8 cellular contexts compared by ENCODE assay signal in the genomic region with DNA sequence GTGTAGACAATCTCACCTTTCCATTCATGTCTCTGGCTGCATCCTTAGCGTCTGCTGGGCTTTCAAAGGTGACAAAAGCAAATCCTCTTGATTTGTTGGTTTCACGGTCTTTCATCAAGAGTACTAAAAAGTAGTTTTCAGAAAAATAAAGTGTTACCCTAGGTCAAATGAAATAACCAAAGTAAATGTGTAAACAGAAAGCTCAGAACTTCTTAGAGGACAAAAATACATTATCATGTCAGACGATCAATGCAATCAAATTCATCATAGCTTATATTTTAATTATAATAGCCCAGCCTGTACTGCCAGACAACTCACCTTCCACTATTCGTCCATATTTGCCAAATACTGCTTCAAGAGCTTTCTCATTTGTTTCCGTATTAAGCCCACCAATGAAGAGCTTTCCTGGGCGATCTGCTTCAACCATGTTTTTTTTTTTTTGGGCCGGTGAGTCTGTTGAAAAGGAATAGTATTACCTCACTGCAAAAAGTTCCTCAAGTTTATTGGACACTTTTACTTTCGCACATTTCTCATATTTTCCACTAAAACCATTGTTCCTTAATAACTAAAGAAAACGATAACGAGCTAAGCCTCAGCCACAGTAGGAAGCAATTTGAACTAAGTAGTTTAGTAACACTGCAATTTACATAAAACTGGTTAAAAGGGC. TPM values are rescaled to one million over a fixed set of nuclear protein-coding genes. Genes with fewer than 3 reads are reported as not detected.
DNase-seq lines count a peak whose midpoint lies in the region; ATAC-seq, FAIRE-seq and TF ChIP-seq lines count a peak whose summit lies in the region.

No MANE protein-coding gene starts in this region.

- peak overlapping the region; percentile 95 for H3K27ac ChIP-seq in CD4-positive, CD25-positive, alpha-beta regulatory T cell (ENCODE audit: insufficient read depth, low read length, poor library complexity, severe bottlenecking)
- H3K27ac ChIP-seq in duodenal mucosa (ENCODE audit: low read depth, low read length): peak overlapping the region; percentile 88

- no peak for TF ChIP-seq CTCF in NB4 (IDR thresholded peaks at IDR 0.05; ENCODE audit: low read depth, low read length)

- no peak for ATAC-seq in CD4-positive, CD25-positive, alpha-beta regulatory T cell (ENCODE audit: low read depth in 2 of 2)
- ATAC-seq in naive B cell (ENCODE audit: low read depth in 2 of 2) (no peak), HG03045 (IDR thresholded peaks at IDR 0.05; ENCODE audit: unreplicated experiment) (no peak)

- H3K27ac Mint-ChIP-seq in CD4-positive, CD25-positive, alpha-beta regulatory T cell: peak overlapping the region; percentile 93 to 99 (median 98)
- H3K27ac Mint-ChIP-seq in naive B cell: peak overlapping the region; percentile 97 to 99 (median 98)

- no peak for TF ChIP-seq POLR2A in NB4 (IDR thresholded peaks at IDR 0.05; ENCODE audit: extremely low read depth, insufficient read length)

- no peaks in the 10 kb centered on the region for H3K9me3 ChIP-seq in CD4-positive, CD25-positive, alpha-beta regulatory T cell (ENCODE audit: control insufficient read depth in 2 of 2, low read length in 2 of 2)
- H3K9me3 ChIP-seq in duodenal mucosa (ENCODE audit: control insufficient read depth in 1 of 2, low read length in 2 of 2): no peaks in the 10 kb centered on the region

- H3K4me3 Mint-ChIP-seq in CD4-positive, CD25-positive, alpha-beta regulatory T cell: peak overlapping the region; percentile 93 to 99 (median 96)
- H3K4me3 Mint-ChIP-seq in naive B cell: peak overlapping the region; percentile 89 to 100 (median 98)

- peak overlapping the region; percentile 91 to 97 for H3K9ac ChIP-seq in duodenal mucosa (ENCODE audit: low read depth in 1 of 2, low read length in 2 of 2)

- H3K4me1 ChIP-seq in CD4-positive, CD25-positive, alpha-beta regulatory T cell (ENCODE audit: control insufficient read depth, insufficient read depth, low read length, poor library complexity, severe bottlenecking): peaks cover 11% of the 10 kb centered on the region
- no peaks in the 10 kb centered on the region for H3K4me1 ChIP-seq in duodenal mucosa (ENCODE audit: control insufficient read depth in 1 of 2, insufficient read depth in 2 of 2, low read length in 2 of 2)

- H3K4me3 ChIP-seq in CD4-positive, CD25-positive, alpha-beta regulatory T cell (ENCODE audit: low read depth, low read length): peak overlapping the region; percentile 100
- H3K4me3 ChIP-seq in NB4 (ENCODE audit: low read depth, low read length) (peak overlapping the region; percentile 100), duodenal mucosa (ENCODE audit: low read depth in 1 of 2, low read length in 2 of 2) (peak overlapping the region; percentile 78 to 90)

- peaks cover 27% of the 10 kb centered on the region for H3K36me3 ChIP-seq in CD4-positive, CD25-positive, alpha-beta regulatory T cell (ENCODE audit: control insufficient read depth, insufficient read depth, low read length)
- H3K36me3 ChIP-seq in duodenal mucosa (ENCODE audit: control insufficient read depth in 1 of 2, insufficient read depth in 2 of 2, low read length in 2 of 2): peaks cover 7 to 32% of the 10 kb centered on the region in 2 donors

- DNase-seq in CD4-positive, CD25-positive, alpha-beta regulatory T cell: peak in 2 of 3 donors; percentile 36
- DNase-seq in NB4 (ENCODE audit: low read depth) (no peak), naive B cell (peak; percentile 21), SW480 (ENCODE audit: low spot score) (no peak), SIG-M5 treated with dmso at 0.1 percent for 504 hours (lab: John Stamatoyannopoulos, UW; ENCODE audit: unreplicated experiment) (no peak), urothelium cell line (ENCODE audit: low spot score) (no peak)

- H3K4me1 Mint-ChIP-seq in CD4-positive, CD25-positive, alpha-beta regulatory T cell: peaks cover 4 to 29% (median 7%) of the 10 kb centered on the region in 4 donors
- H3K4me1 Mint-ChIP-seq in naive B cell: peaks cover 0 to 12% (median 0%) of the 10 kb centered on the region in 3 donors

- H3K27me3 Mint-ChIP-seq in CD4-positive, CD25-positive, alpha-beta regulatory T cell: peaks cover 5% of the 10 kb centered on the region
- no peaks in the 10 kb centered on the region for H3K27me3 Mint-ChIP-seq in naive B cell

- H3K27me3 ChIP-seq in CD4-positive, CD25-positive, alpha-beta regulatory T cell (ENCODE audit: control insufficient read depth, insufficient read depth, low read length): no peaks in the 10 kb centered on the region
- no peaks in the 10 kb centered on the region for H3K27me3 ChIP-seq in duodenal mucosa (ENCODE audit: control insufficient read depth in 1 of 2, insufficient read depth in 2 of 2, low read length in 2 of 2)

- peaks cover 0 to 3% (median 0%) of the 10 kb centered on the region in 7 donors for H3K9me3 Mint-ChIP-seq in CD4-positive, CD25-positive, alpha-beta regulatory T cell
- no peaks in the 10 kb centered on the region for H3K9me3 Mint-ChIP-seq in naive B cell

- FAIRE-seq in urothelium cell line (lab: Jason Lieb, UNC): no peak

- H3K36me3 Mint-ChIP-seq in CD4-positive, CD25-positive, alpha-beta regulatory T cell: peaks cover 17% of the 10 kb centered on the region
- peaks cover 0 to 5% of the 10 kb centered on the region in 2 donors for H3K36me3 Mint-ChIP-seq in naive B cell

RNA-seq across cellular contexts. Expression of a gene that starts 1.4 kb away (rescaled TPM):
- 249 TPM for total RNA-seq in CD4-positive, CD25-positive, alpha-beta regulatory T cell
- 100 to 1,000 TPM; 181 to 243 (median 200) TPM for polyA plus RNA-seq in CD4-positive, CD25-positive, alpha-beta regulatory T cell
- 100 to 1,000 TPM; 168 to 253 (median 209) TPM for polyA plus RNA-seq in naive B cell (ENCODE audit: low read depth in 6 of 6)

Comparison
In these comparisons a context has a peak if more than half of its experiments do, and no peak if none do; other contexts are left out.
1. DNase-seq: peak in CD4-positive, CD25-positive, alpha-beta regulatory T cell (2 of 3) and naive B cell (single experiment); none in NB4 (single experiment), SW480 (single experiment), SIG-M5 treated with dmso at 0.1 percent for 504 hours (single experiment) and urothelium cell line (single experiment).
2. Peak in every context shown above with its lines, with median percentiles within 50 percentile points of each other: H3K4me3 ChIP-seq.